1 cellular context compared by ENCODE assay signal in the genomic region with DNA sequence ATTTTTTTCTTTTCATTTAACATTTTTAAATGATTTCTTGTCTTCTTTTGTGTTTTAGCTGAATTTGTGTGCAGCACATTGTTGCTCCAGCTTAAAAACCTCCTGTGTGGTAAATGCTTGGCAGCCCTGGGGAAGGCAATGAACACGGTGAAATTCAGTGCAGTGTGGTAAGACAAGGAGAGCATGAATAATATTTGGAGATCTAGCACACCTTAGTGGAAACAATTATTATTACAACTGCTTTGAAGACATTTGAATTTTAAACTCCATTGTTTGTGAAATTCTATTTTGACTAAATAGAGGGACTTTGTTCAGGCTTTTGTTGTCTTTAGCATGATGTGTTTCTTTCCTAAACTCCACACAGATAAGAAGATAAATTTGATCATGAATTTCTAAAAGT.
TF ChIP-seq lines count a peak whose summit lies in the region.

No MANE protein-coding gene starts in this region.

TF ChIP-seq in GM23338, 12 proteins besides CTCF, POLR2A, EP300 and RAD21 (continued from another document):
- TF ChIP-seq, protein P1, sequence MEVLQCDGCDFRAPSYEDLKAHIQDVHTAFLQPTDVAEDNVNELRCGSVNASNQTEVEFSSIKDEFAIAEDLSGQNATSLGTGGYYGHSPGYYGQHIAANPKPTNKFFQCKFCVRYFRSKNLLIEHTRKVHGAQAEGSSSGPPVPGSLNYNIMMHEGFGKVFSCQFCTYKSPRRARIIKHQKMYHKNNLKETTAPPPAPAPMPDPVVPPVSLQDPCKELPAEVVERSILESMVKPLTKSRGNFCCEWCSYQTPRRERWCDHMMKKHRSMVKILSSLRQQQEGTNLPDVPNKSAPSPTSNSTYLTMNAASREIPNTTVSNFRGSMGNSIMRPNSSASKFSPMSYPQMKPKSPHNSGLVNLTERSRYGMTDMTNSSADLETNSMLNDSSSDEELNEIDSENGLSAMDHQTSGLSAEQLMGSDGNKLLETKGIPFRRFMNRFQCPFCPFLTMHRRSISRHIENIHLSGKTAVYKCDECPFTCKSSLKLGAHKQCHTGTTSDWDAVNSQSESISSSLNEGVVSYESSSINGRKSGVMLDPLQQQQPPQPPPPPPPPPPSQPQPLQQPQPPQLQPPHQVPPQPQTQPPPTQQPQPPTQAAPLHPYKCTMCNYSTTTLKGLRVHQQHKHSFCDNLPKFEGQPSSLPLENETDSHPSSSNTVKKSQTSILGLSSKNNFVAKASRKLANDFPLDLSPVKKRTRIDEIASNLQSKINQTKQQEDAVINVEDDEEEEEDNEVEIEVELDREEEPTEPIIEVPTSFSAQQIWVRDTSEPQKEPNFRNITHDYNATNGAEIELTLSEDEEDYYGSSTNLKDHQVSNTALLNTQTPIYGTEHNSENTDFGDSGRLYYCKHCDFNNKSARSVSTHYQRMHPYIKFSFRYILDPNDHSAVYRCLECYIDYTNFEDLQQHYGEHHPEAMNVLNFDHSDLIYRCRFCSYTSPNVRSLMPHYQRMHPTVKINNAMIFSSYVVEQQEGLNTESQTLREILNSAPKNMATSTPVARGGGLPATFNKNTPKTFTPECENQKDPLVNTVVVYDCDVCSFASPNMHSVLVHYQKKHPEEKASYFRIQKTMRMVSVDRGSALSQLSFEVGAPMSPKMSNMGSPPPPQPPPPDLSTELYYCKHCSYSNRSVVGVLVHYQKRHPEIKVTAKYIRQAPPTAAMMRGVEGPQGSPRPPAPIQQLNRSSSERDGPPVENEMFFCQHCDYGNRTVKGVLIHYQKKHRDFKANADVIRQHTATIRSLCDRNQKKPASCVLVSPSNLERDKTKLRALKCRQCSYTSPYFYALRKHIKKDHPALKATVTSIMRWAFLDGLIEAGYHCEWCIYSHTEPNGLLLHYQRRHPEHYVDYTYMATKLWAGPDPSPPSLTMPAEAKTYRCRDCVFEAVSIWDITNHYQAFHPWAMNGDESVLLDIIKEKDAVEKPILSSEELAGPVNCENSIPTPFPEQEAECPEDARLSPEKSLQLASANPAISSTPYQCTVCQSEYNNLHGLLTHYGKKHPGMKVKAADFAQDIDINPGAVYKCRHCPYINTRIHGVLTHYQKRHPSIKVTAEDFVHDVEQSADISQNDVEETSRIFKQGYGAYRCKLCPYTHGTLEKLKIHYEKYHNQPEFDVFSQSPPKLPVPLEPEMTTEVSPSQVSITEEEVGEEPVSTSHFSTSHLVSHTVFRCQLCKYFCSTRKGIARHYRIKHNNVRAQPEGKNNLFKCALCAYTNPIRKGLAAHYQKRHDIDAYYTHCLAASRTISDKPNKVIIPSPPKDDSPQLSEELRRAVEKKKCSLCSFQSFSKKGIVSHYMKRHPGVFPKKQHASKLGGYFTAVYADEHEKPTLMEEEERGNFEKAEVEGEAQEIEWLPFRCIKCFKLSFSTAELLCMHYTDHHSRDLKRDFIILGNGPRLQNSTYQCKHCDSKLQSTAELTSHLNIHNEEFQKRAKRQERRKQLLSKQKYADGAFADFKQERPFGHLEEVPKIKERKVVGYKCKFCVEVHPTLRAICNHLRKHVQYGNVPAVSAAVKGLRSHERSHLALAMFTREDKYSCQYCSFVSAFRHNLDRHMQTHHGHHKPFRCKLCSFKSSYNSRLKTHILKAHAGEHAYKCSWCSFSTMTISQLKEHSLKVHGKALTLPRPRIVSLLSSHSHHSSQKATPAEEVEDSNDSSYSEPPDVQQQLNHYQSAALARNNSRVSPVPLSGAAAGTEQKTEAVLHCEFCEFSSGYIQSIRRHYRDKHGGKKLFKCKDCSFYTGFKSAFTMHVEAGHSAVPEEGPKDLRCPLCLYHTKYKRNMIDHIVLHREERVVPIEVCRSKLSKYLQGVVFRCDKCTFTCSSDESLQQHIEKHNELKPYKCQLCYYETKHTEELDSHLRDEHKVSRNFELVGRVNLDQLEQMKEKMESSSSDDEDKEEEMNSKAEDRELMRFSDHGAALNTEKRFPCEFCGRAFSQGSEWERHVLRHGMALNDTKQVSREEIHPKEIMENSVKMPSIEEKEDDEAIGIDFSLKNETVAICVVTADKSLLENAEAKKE (CRISPR knock-in tag; IDR thresholded peaks at IDR 0.05): no peak
- TF ChIP-seq, protein P2, sequence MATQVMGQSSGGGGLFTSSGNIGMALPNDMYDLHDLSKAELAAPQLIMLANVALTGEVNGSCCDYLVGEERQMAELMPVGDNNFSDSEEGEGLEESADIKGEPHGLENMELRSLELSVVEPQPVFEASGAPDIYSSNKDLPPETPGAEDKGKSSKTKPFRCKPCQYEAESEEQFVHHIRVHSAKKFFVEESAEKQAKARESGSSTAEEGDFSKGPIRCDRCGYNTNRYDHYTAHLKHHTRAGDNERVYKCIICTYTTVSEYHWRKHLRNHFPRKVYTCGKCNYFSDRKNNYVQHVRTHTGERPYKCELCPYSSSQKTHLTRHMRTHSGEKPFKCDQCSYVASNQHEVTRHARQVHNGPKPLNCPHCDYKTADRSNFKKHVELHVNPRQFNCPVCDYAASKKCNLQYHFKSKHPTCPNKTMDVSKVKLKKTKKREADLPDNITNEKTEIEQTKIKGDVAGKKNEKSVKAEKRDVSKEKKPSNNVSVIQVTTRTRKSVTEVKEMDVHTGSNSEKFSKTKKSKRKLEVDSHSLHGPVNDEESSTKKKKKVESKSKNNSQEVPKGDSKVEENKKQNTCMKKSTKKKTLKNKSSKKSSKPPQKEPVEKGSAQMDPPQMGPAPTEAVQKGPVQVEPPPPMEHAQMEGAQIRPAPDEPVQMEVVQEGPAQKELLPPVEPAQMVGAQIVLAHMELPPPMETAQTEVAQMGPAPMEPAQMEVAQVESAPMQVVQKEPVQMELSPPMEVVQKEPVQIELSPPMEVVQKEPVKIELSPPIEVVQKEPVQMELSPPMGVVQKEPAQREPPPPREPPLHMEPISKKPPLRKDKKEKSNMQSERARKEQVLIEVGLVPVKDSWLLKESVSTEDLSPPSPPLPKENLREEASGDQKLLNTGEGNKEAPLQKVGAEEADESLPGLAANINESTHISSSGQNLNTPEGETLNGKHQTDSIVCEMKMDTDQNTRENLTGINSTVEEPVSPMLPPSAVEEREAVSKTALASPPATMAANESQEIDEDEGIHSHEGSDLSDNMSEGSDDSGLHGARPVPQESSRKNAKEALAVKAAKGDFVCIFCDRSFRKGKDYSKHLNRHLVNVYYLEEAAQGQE (IDR thresholded peaks at IDR 0.05; ENCODE audit: unreplicated experiment): no peak
- no peak for TF ChIP-seq ZNF331 (CRISPR knock-in tag; IDR thresholded peaks at IDR 0.05; ENCODE audit: low read depth)
- no peak for TF ChIP-seq EZH2 (IDR thresholded peaks at IDR 0.05; ENCODE audit: low read depth, unreplicated experiment)
- no peak for TF ChIP-seq NANOG (IDR thresholded peaks at IDR 0.05; ENCODE audit: borderline replicate concordance)
- TF ChIP-seq CREB1 (CRISPR knock-in tag; IDR thresholded peaks at IDR 0.05; ENCODE audit: low read depth): no peak
